Comparison of ENCODE assay signal across 22 cellular contexts in the genomic region with DNA sequence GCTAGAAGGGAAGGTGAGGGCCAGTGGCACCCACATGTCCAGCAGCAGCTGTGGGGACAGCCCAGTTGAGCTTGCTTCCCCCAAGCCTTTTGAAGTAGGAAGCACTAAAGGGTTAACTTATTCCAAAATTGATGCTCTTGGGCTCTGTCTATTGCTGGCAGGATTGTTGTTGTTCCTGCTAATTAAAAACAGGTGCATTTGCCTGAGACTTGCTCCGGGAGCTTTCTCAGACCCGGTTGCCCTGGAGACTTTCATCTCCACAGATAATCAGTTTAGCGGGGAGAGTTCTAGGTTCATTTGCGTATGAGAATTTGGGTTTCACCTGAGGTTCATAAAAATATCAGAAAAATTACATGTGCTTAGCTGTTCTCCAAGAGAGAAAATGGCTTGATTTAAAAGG.
"Had no signal": no experiment of that assay in that cellular context is flagged by ENCODE, and none has a peak within 500 bp of the region (broad histone marks: within the 10 kb centered on the region; RNA-seq: fewer than 3 reads in every experiment).

No MANE protein-coding gene starts in this region.

- H3K27me3 Mint-ChIP-seq: activated naive CD4-positive, alpha-beta T cell treated with anti-CD3 and anti-CD28 coated beads, Interleukin-2, amount 50 U/mL, for 24 hours had no signal

- ATAC-seq: activated CD8-positive, alpha-beta T cell treated with anti-CD3 and anti-CD28 coated beads, Interleukin-2, amount 10 ng/mL, durations not matched to agents 7 days and 5 days; esophagus mucosa; left lobe of liver; mucosa of descending colon; naive thymus-derived CD4-positive, alpha-beta T cell had no signal

- H3K27ac ChIP-seq: cardiac muscle cell, hepatocyte, skin epidermis, tibial artery, vagina had no signal

- H3K9me3 Mint-ChIP-seq: activated CD4-positive, alpha-beta T cell treated with anti-CD3 and anti-CD28 coated beads, Interleukin-2, amount 10 ng/mL, durations not matched to agents 24 days and 14 days had no signal

- H3K4me1 Mint-ChIP-seq: activated CD4-positive, alpha-beta T cell treated with anti-CD3 and anti-CD28 coated beads, Interleukin-2, amount 10 ng/mL, durations not matched to agents 24 days and 14 days; activated naive CD4-positive, alpha-beta T cell treated with anti-CD3 and anti-CD28 coated beads, Interleukin-2, amount 50 U/mL, for 24 hours; naive thymus-derived CD4-positive, alpha-beta T cell had no signal

- DNase-seq: activated CD4-positive, alpha-beta T cell treated with anti-CD3 and anti-CD28 coated beads, Interleukin-2, amount 10 ng/mL, durations not matched to agents 24 days and 14 days; activated CD4-positive, CD25-positive, alpha-beta regulatory T cell; activated CD8-positive, alpha-beta memory T cell treated with anti-CD3 and anti-CD28 coated beads, Interleukin-2, amount 50 U/mL, for 4 hours; activated CD8-positive, alpha-beta T cell treated with anti-CD3 and anti-CD28 coated beads, Interleukin-2, amount 10 ng/mL, durations not matched to agents 7 days and 5 days; activated effector memory CD4-positive, alpha-beta T cell treated with anti-CD3 and anti-CD28 coated beads, Interleukin-2, amount 50 U/mL, for 16 hours; activated T-cell treated with anti-CD3 and anti-CD28 coated beads, Interleukin-2, amount 50 U/mL, for 48 hours; islet precursor cell; mucosa of descending colon; naive thymus-derived CD4-positive, alpha-beta T cell; posterior cingulate gyrus; retina; stimulated activated CD4-positive, alpha-beta T cell treated with anti-CD3 and anti-CD28 coated beads, Interleukin-15, amount 100 ng/mL, for 24 hours; stimulated activated CD4-positive, alpha-beta T cell treated with anti-CD3 and anti-CD28 coated beads, Interleukin-4, amount 100 ng/mL, for 1 hour; stimulated activated naive CD4-positive, alpha-beta T cell; tibial artery had no signal

- H3K9me3 ChIP-seq: mucosa of descending colon, tibial artery, vagina had no signal

- H3K4me3 Mint-ChIP-seq: activated CD4-positive, alpha-beta T cell treated with anti-CD3 and anti-CD28 coated beads, Interleukin-2, amount 10 ng/mL, durations not matched to agents 24 days and 14 days; activated CD8-positive, alpha-beta T cell treated with anti-CD3 and anti-CD28 coated beads, Interleukin-2, amount 10 ng/mL, durations not matched to agents 7 days and 5 days; activated naive CD4-positive, alpha-beta T cell treated with anti-CD3 and anti-CD28 coated beads, Interleukin-2, amount 50 U/mL, for 24 hours; naive thymus-derived CD4-positive, alpha-beta T cell had no signal

- H3K36me3 ChIP-seq: cardiac muscle cell, tibial artery, vagina had no signal

- H3K4me3 ChIP-seq: cardiac muscle cell, hepatocyte, mucosa of descending colon, skin epidermis, tibial artery, vagina had no signal

- H3K27ac Mint-ChIP-seq: activated CD4-positive, alpha-beta T cell treated with anti-CD3 and anti-CD28 coated beads, Interleukin-2, amount 10 ng/mL, durations not matched to agents 24 days and 14 days; activated CD8-positive, alpha-beta T cell treated with anti-CD3 and anti-CD28 coated beads, Interleukin-2, amount 10 ng/mL, durations not matched to agents 7 days and 5 days; activated naive CD4-positive, alpha-beta T cell treated with anti-CD3 and anti-CD28 coated beads, Interleukin-2, amount 50 U/mL, for 24 hours; naive thymus-derived CD4-positive, alpha-beta T cell had no signal

- H3K36me3 Mint-ChIP-seq: activated naive CD4-positive, alpha-beta T cell treated with anti-CD3 and anti-CD28 coated beads, Interleukin-2, amount 50 U/mL, for 24 hours; naive thymus-derived CD4-positive, alpha-beta T cell had no signal
